In genomic region chr15:88872706-88873105, GRCh38 we compare ENCODE assay signal across 34 cellular contexts.
"Had no signal": no experiment of that assay in that cellular context is flagged by ENCODE, and none has a peak within 500 bp of the region (broad histone marks: within the 10 kb centered on the region; RNA-seq: fewer than 3 reads in every experiment).

No MANE protein-coding gene starts in this region.

- H3K9me3 ChIP-seq: ascending aorta, MG63 had no signal

- H3K36me3 ChIP-seq: cardiac muscle cell, MG63 had no signal

- H3K27ac ChIP-seq: ascending aorta, cardiac muscle cell, PC-9, RWPE1, VCaP had no signal

- H3K4me3 ChIP-seq: ascending aorta, cardiac muscle cell, MG63, PC-9 had no signal

- H2AFZ ChIP-seq: PC-9 had no signal

- DNase-seq: activated B cell treated with CpG ODN at 0.5 μM for 24 hours; activated CD4-positive, alpha-beta memory T cell treated with anti-CD3 and anti-CD28 coated beads, Interleukin-2, amount 10 ng/mL, durations not matched to agents 7 days and 5 days; activated CD4-positive, alpha-beta T cell treated with anti-CD3 and anti-CD28 coated beads for 4 hours; activated CD4-positive, CD25-positive, alpha-beta regulatory T cell treated with anti-CD3 and anti-CD28 coated beads, Interleukin-2, amount 50 U/mL, for 72 hours; activated gamma-delta T cell; activated naive CD4-positive, alpha-beta T cell treated with Interleukin-2 at 50 U/mL for 16 hours; activated naive CD8-positive, alpha-beta T cell treated with anti-CD3 and anti-CD28 coated beads, Interleukin-2, amount 10 ng/mL, durations not matched to agents 7 days and 5 days; activated T-cell treated with anti-CD3 and anti-CD28 coated beads, Interleukin-2, amount 50 U/mL, for 1 hour; activated T-cell treated with anti-CD3 and anti-CD28 coated beads, Interleukin-2, amount 50 U/mL, for 72 hours; amygdala; Kasumi-1; KG1; MG63; NCI-H1048; NCI-H1105 treated with DMSO at 0.1 percent for 48 hours; NCI-H1436; NCI-H1694 treated with DMSO at 0.1 percent for 48 hours; NCI-H2029; NCI-H2107; NCI-H2171; NCI-H510A; NCI-H526; NCI-H748 treated with DMSO at 0.1 percent for 48 hours; NK-92 treated with Interleukin-12 subunit alpha and Interleukin-12 subunit beta, amount 100 ng/mL, for 24 hours; Right ventricle myocardium superior; SW 1271; T-helper 1 cell; T-helper 2 cell; T-helper 9 cell had no signal

- H3K4me2 ChIP-seq: PC-9 had no signal

- ATAC-seq: activated T-cell treated with anti-CD3 and anti-CD28 coated beads, Interleukin-2, amount 50 U/mL, for 72 hours had no signal

- H3K27me3 ChIP-seq: ascending aorta, cardiac muscle cell, MG63 had no signal
